8 cellular contexts compared by ENCODE assay signal in the genomic region with DNA sequence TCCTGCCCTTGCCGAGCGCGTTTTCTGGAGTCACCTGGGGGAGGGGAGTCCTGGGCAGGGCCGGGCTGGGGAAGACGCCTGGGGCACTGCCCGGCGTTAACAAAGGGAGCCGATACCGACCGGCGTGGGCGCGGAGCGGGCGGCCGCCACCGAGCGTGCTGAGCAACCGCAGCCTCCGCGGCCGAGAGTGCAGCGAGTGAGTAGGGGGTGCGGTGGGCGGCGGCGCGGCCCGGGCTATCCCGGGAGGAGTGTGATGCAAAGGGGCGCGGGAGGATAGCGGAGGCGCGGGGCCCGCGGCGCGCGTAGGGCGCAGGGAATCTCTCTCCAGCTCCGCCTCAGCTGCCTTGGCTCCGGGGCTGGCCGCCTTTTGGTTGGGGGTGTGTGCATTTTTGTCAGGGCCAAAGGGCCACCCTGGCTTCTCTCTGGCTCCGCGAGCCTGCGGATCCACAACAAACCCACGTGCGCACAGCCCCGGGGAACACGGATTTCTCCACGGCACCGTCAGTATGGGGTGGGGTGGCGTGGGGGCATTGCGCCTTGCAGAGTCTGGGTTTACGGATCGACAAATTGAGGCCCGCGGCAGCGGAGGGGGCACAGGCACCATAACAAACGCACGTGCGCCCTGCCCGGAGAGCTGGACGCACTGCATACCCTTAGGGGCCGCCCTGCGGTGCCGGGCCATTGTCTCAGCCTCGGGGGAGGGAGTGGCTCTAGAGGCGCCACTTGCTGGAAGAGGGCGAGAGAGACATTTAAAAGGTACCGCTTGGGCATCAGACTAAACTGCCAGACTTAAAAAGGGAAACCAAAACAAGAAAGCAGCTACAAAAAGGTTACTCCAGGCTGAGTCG. TPM values are rescaled to one million over a fixed set of nuclear protein-coding genes. Genes with fewer than 3 reads are reported as not detected.
DNase-seq lines count a peak whose midpoint lies in the region; ATAC-seq and TF ChIP-seq lines count a peak whose summit lies in the region.

No MANE protein-coding gene starts in this region.

- H3K36me3 ChIP-seq in mesendoderm (ENCODE audit: control insufficient read depth, insufficient read depth, low read length): peaks cover 2% of the 10 kb centered on the region

- POLR2A ChIA-PET in AG04449 (lab: Yijun Ruan, JAX): no interaction called here

- peak overlapping the region; percentile 61 for H3K4me3 ChIP-seq in AG04449 (ENCODE audit: low read depth, low read length)
- H3K4me3 ChIP-seq in mesendoderm (ENCODE audit: low read length): peak overlapping the region; percentile 89

- H4K8ac ChIP-seq in mesendoderm (ENCODE audit: low read depth, low read length): no peak overlapping the region

- H3K9ac ChIP-seq in mesendoderm (ENCODE audit: low read length): peak overlapping the region; percentile 92

- no peak overlapping the region for H2BK15ac ChIP-seq in mesendoderm (replicated peaks; ENCODE audit: low read depth)

- TF ChIP-seq CTCF in AG04449 (IDR thresholded peaks at IDR 0.05; ENCODE audit: insufficient read depth, low read length, missing control alignments): peak; percentile 14

- H3K4ac ChIP-seq in mesendoderm (ENCODE audit: low read depth, low read length): peak overlapping the region; percentile 64

- no peak overlapping the region for H2AK5ac ChIP-seq in mesendoderm (ENCODE audit: low read length)

- H2BK5ac ChIP-seq in mesendoderm (ENCODE audit: low read length): peak overlapping the region; percentile 70

- H4K5ac ChIP-seq in mesendoderm (ENCODE audit: low read length): no peak overlapping the region

- DNase-seq in AG04449 (ENCODE audit: low read depth, low spot score) (no peak), NCI-H345 (lab: John Stamatoyannopoulos, UW) (peak; percentile 57), mesendoderm (peak; percentile 95)
- peak; percentile 58 to 62 for DNase-seq in activated CD4-positive, alpha-beta T cell treated with anti-CD3 and anti-CD28 coated beads, Interleukin-2, amount 50 U/mL, for 48 hours
- peak; percentile 32 for DNase-seq in effector CD8-positive, alpha-beta T cell (lab: John Stamatoyannopoulos, UW)
- peak; percentile 31 to 35 for DNase-seq in stimulated activated CD8-positive, alpha-beta memory T cell treated with anti-CD3 and anti-CD28 coated beads, Interleukin-4, amount 100 ng/mL, for 4 hours (ENCODE audit: low read depth in 2 of 2, low spot score in 1 of 2)

- peak overlapping the region; percentile 81 for H3K4me2 ChIP-seq in mesendoderm (ENCODE audit: low read length)

- peak overlapping the region; percentile 89 for H3K18ac ChIP-seq in mesendoderm (ENCODE audit: low read length)

- CTCF ChIA-PET in AG04449 (lab: Yijun Ruan, JAX): interaction anchor here (0.6 to 3.1 kb wide), 4 partner anchors 11 to 320 kb away, joined by 3 to 8 read pairs (median 6); no protein-coding TSS in a partner anchor

- H3K79me2 ChIP-seq in mesendoderm (ENCODE audit: control insufficient read depth, insufficient read depth, low read length): peaks cover 34% of the 10 kb centered on the region

- H3K27me3 ChIP-seq in mesendoderm (ENCODE audit: insufficient read depth, low read length, poor library complexity): no peaks in the 10 kb centered on the region

- peak overlapping the region; percentile 95 for H3K56ac ChIP-seq in mesendoderm (ENCODE audit: low read length)

- no CpG with 5 or more reads among the region's 73 CpGs for WGBS in mesendoderm (ENCODE audit: extremely low coverage, insufficient coverage, low lambda C conversion rate)

- H3K23ac ChIP-seq in mesendoderm (ENCODE audit: low read length): no peak overlapping the region

- peak overlapping the region; percentile 87 for H3K27ac ChIP-seq in mesendoderm (ENCODE audit: low read depth, low read length)

- H2BK120ac ChIP-seq in mesendoderm (ENCODE audit: low read depth, low read length): peak overlapping the region; percentile 4

- H3K4me1 ChIP-seq in mesendoderm (ENCODE audit: control insufficient read depth, low read depth, low read length): peaks cover 6% of the 10 kb centered on the region

- peak; percentile 72 for ATAC-seq in GM18861 (IDR thresholded peaks at IDR 0.05; ENCODE audit: unreplicated experiment)
- ATAC-seq in HG03066 (IDR thresholded peaks at IDR 0.05; ENCODE audit: low read depth, unreplicated experiment): peak; percentile 64

- peaks cover 20% of the 10 kb centered on the region for H3K79me1 ChIP-seq in mesendoderm (ENCODE audit: low read length)

RNA-seq across cellular contexts. Expression of a gene that starts 0.5 kb away (rescaled TPM):
- polyA plus RNA-seq in mesendoderm (2013, experiment 1 of 2): 47.2 TPM
- 46.4 TPM for polyA plus RNA-seq in mesendoderm (2013, experiment 2 of 2)
